Comparison of ENCODE assay signal across 16 cellular contexts in genomic region chr5:66896207-66896606, GRCh38.
DNase-seq lines count a peak whose midpoint lies in the region; ATAC-seq and TF ChIP-seq lines count a peak whose summit lies in the region.
"Had no signal": no experiment of that assay in that cellular context is flagged by ENCODE, and none has a peak within 500 bp of the region (broad histone marks: within the 10 kb centered on the region; RNA-seq: fewer than 3 reads in every experiment).

No MANE protein-coding gene starts in this region.

- H3K36me3 ChIP-seq in RWPE2 (ENCODE audit: low read depth) (no peaks in the 10 kb centered on the region), brain microvascular endothelial cell (replicated peaks) (no peaks in the 10 kb centered on the region)
- H3K36me3 ChIP-seq in naive thymus-derived CD4-positive, alpha-beta T cell (ENCODE audit: control insufficient read depth in 2 of 3, insufficient read depth in 3 of 3, low read length in 3 of 3) = no peaks in the 10 kb centered on the region

- in situ Hi-C loops in brain microvascular endothelial cell (cut with HindIII; ENCODE audit: low pct_ligation_motif_present, low sequenced_read_pairs) = no loop called here

- H3K9me3 Mint-ChIP-seq in naive thymus-derived CD4-positive, alpha-beta T cell = no peaks in the 10 kb centered on the region
- H3K9me3 Mint-ChIP-seq in Calu3 (ENCODE audit: low read depth, unreplicated experiment) = no peaks in the 10 kb centered on the region
- H3K9me3 Mint-ChIP-seq: natural killer cell had no signal

- H3K4me3 Mint-ChIP-seq in naive thymus-derived CD4-positive, alpha-beta T cell = no peak overlapping the region
- no peak overlapping the region for H3K4me3 Mint-ChIP-seq in Calu3 (ENCODE audit: low read depth, unreplicated experiment)
- H3K4me3 Mint-ChIP-seq: natural killer cell had no signal

- no peak for TF ChIP-seq CTCF in RWPE2 (IDR thresholded peaks at IDR 0.05; ENCODE audit: poor library complexity, severe bottlenecking)
- TF ChIP-seq CTCF in brain microvascular endothelial cell (IDR thresholded peaks at IDR 0.05; ENCODE audit: low read depth, low read length, missing control alignments) = no peak
- TF ChIP-seq CTCF in Calu3 (IDR thresholded peaks at IDR 0.05; ENCODE audit: unreplicated experiment) = no peak

- DNase-seq in HT1080 (ENCODE audit: low read depth) (peak; percentile 95), RWPE2 (ENCODE audit: low spot score) (no peak), brain microvascular endothelial cell (peak; percentile 21), GF-D8 (lab: John Stamatoyannopoulos, UW) (no peak), NCI-H2171 treated with DMSO at 0.1 percent for 48 hours (lab: John Stamatoyannopoulos, UW) (no peak), Calu3 (no peak)
- DNase-seq in naive thymus-derived CD4-positive, alpha-beta T cell = no peak
- DNase-seq: AML-193; amniotic stem cell; natural killer cell; NCI-H1048; NCI-H2107; NCI-H526 treated with DMSO at 0.1 percent for 48 hours; stimulated activated CD4-positive, alpha-beta T cell treated with anti-CD3 and anti-CD28 coated beads, Interleukin-4, amount 100 ng/mL, for 4 hours; stimulated activated CD8-positive, alpha-beta memory T cell treated with anti-CD3 and anti-CD28 coated beads, Interleukin-4, amount 100 ng/mL, for 48 hours; T-helper 9 cell had no signal

- H3K27ac ChIP-seq in RWPE2 (ENCODE audit: poor library complexity, severe bottlenecking) (no peak overlapping the region), brain microvascular endothelial cell (no peak overlapping the region)
- H3K27ac ChIP-seq in naive thymus-derived CD4-positive, alpha-beta T cell (ENCODE audit: low read depth, low read length) = no peak overlapping the region

- no peak overlapping the region for H3K27ac Mint-ChIP-seq in naive thymus-derived CD4-positive, alpha-beta T cell
- H3K27ac Mint-ChIP-seq in Calu3 (ENCODE audit: unreplicated experiment) = no peak overlapping the region
- H3K27ac Mint-ChIP-seq: natural killer cell had no signal

- POLR2A ChIA-PET in naive thymus-derived CD4-positive, alpha-beta T cell (lab: Charles Lee) = no interaction called here

- CTCF ChIA-PET in naive thymus-derived CD4-positive, alpha-beta T cell (lab: Charles Lee) = no interaction called here
- CTCF ChIA-PET in Calu3 (lab: Charles Lee) = no interaction called here

- intact Hi-C loops in naive thymus-derived CD4-positive, alpha-beta T cell (cut with micrococcal nuclease) = no loop called here
- intact Hi-C loops in Calu3 (cut with micrococcal nuclease; ENCODE audit: unreplicated experiment) = no loop called here

- ATAC-seq in RWPE2 (ENCODE audit: low read depth) = peak; percentile 70
- ATAC-seq in naive thymus-derived CD4-positive, alpha-beta T cell = peak; percentile 82

- H3K4me3 ChIP-seq in RWPE2 (ENCODE audit: severe bottlenecking) (no peak overlapping the region), brain microvascular endothelial cell (ENCODE audit: low read depth, low read length) (no peak overlapping the region)
- no peak overlapping the region for H3K4me3 ChIP-seq in naive thymus-derived CD4-positive, alpha-beta T cell (ENCODE audit: low read length)

- BruUV-seq in Calu3 (replicated peaks; lab: Mats Ljungman, UMichigan) = no TSS peak

- H3K27me3 ChIP-seq in RWPE2 (ENCODE audit: insufficient read depth, poor library complexity, severe bottlenecking) = no peaks in the 10 kb centered on the region
- no peaks in the 10 kb centered on the region for H3K27me3 ChIP-seq in brain microvascular endothelial cell (replicated peaks)
- no peaks in the 10 kb centered on the region for H3K27me3 ChIP-seq in naive thymus-derived CD4-positive, alpha-beta T cell (ENCODE audit: control insufficient read depth in 2 of 2, insufficient read depth in 2 of 2, low read length in 2 of 2)

- peaks cover 14 to 50% (median 15%) of the 10 kb centered on the region in 5 donors for H3K27me3 Mint-ChIP-seq in naive thymus-derived CD4-positive, alpha-beta T cell
- no peaks in the 10 kb centered on the region for H3K27me3 Mint-ChIP-seq in Calu3 (ENCODE audit: unreplicated experiment)

- peaks cover 0 to 21% (median 0%) of the 10 kb centered on the region in 7 donors for H3K4me1 Mint-ChIP-seq in naive thymus-derived CD4-positive, alpha-beta T cell
- peaks cover 17% of the 10 kb centered on the region for H3K4me1 Mint-ChIP-seq in Calu3 (ENCODE audit: low read depth, unreplicated experiment)
- H3K4me1 Mint-ChIP-seq: natural killer cell had no signal

- H3K9me3 ChIP-seq in RWPE2 (ENCODE audit: severe bottlenecking) = no peaks in the 10 kb centered on the region
- H3K9me3 ChIP-seq in naive thymus-derived CD4-positive, alpha-beta T cell (ENCODE audit: control insufficient read depth in 2 of 3, low read length in 3 of 3) = no peaks in the 10 kb centered on the region

- peaks cover 0 to 7% (median 0%) of the 10 kb centered on the region in 5 donors for H3K36me3 Mint-ChIP-seq in naive thymus-derived CD4-positive, alpha-beta T cell
- peaks cover 5% of the 10 kb centered on the region for H3K36me3 Mint-ChIP-seq in Calu3 (ENCODE audit: insufficient read depth, unreplicated experiment)
- H3K36me3 Mint-ChIP-seq: natural killer cell had no signal

- H3K4me1 ChIP-seq in RWPE2 (ENCODE audit: insufficient read depth, poor library complexity, severe bottlenecking) = peaks cover 10% of the 10 kb centered on the region
- H3K4me1 ChIP-seq in naive thymus-derived CD4-positive, alpha-beta T cell (ENCODE audit: control insufficient read depth in 2 of 2, insufficient read depth in 2 of 2, low read length in 2 of 2) = no peaks in the 10 kb centered on the region

Comparison
In these comparisons a context has a peak if more than half of its experiments do, and no peak if none do; other contexts are left out.
1. DNase-seq: peak in HT1080 (single experiment) and brain microvascular endothelial cell (single experiment); none in RWPE2 (single experiment), naive thymus-derived CD4-positive, alpha-beta T cell (0 of 9), GF-D8 (single experiment), NCI-H2171 treated with DMSO at 0.1 percent for 48 hours (single experiment) and Calu3 (single experiment).